9 cellular contexts compared by ENCODE assay signal in the genomic region with DNA sequence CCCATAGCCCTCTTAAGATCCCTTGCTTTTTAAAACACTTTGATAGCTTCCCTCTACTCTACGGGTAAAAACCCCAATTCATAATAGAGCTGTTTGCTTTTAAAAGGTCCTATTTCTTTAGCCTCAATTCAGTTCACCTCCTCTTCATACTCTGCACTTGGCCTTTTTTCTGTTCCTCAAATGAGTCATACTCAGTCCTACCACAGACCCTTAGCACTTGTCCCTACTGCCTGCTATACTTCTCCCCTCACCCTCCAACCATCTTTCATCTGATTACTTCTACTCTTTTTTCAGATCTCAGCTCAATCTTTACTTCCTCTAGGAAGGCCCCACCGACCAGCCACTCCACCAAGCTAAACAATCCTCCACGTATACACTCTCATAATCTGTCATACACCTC. TPM values are rescaled to one million over a fixed set of nuclear protein-coding genes. Genes with fewer than 3 reads are reported as not detected.
DNase-seq lines count a peak whose midpoint lies in the region; ATAC-seq and TF ChIP-seq lines count a peak whose summit lies in the region.
"Had no signal": no experiment of that assay in that cellular context is flagged by ENCODE, and none has a peak within 500 bp of the region (broad histone marks: within the 10 kb centered on the region; RNA-seq: fewer than 3 reads in every experiment).

No MANE protein-coding gene starts in this region.

- H4K8ac ChIP-seq in mesenchymal stem cell (ENCODE audit: low read length) = no peak overlapping the region

- POLR2A ChIA-PET in activated CD8-positive, alpha-beta T cell treated with anti-CD3 and anti-CD28 coated beads for 36 hours (lab: Charles Lee) = interaction anchor here (0.9 to 6.5 kb wide), 4 partner anchors 8 to 42 kb away, joined by 3 to 28 read pairs (median 4); partner anchors contain the start of gene DIAPH1

- H3K14ac ChIP-seq in mesenchymal stem cell (ENCODE audit: low read length in 2 of 2) = no peak overlapping the region

- intact Hi-C loops in activated CD8-positive, alpha-beta T cell treated with anti-CD3 and anti-CD28 coated beads for 36 hours (cut with micrococcal nuclease) = no loop called here
- intact Hi-C loops in activated naive CD4-positive, alpha-beta T cell treated with anti-CD3 and anti-CD28 coated beads for 36 hours (cut with micrococcal nuclease) = no loop called here

- no peak overlapping the region for H2AK5ac ChIP-seq in mesenchymal stem cell (ENCODE audit: low read length, severe bottlenecking)

- H3K9me3 ChIP-seq in mesenchymal stem cell (ENCODE audit: control insufficient read depth, low read length) = no peaks in the 10 kb centered on the region
- H3K9me3 ChIP-seq: gastroesophageal sphincter had no signal

- H3K27me3 Mint-ChIP-seq in activated CD8-positive, alpha-beta T cell treated with anti-CD3 and anti-CD28 coated beads for 36 hours = no peaks in the 10 kb centered on the region
- H3K27me3 Mint-ChIP-seq in activated naive CD4-positive, alpha-beta T cell treated with anti-CD3 and anti-CD28 coated beads for 36 hours (ENCODE audit: low read depth) = no peaks in the 10 kb centered on the region

- H3K9me3 Mint-ChIP-seq in activated CD8-positive, alpha-beta T cell treated with anti-CD3 and anti-CD28 coated beads for 36 hours = no peaks in the 10 kb centered on the region
- H3K9me3 Mint-ChIP-seq in activated naive CD4-positive, alpha-beta T cell treated with anti-CD3 and anti-CD28 coated beads for 36 hours = no peaks in the 10 kb centered on the region

- H3K36me3 Mint-ChIP-seq in activated CD8-positive, alpha-beta T cell treated with anti-CD3 and anti-CD28 coated beads for 36 hours (ENCODE audit: low read depth) = peaks cover 41% of the 10 kb centered on the region
- H3K36me3 Mint-ChIP-seq in activated naive CD4-positive, alpha-beta T cell treated with anti-CD3 and anti-CD28 coated beads for 36 hours (ENCODE audit: low read depth) = peaks cover 6% of the 10 kb centered on the region

- H3K79me1 ChIP-seq in mesenchymal stem cell (replicated peaks; ENCODE audit: low read length, poor library complexity, severe bottlenecking) = peaks cover 34% of the 10 kb centered on the region

- no peak overlapping the region for H3K27ac ChIP-seq in mesenchymal stem cell (ENCODE audit: low read length, poor library complexity, severe bottlenecking)
- H3K27ac ChIP-seq: gastroesophageal sphincter had no signal

- no peak overlapping the region for H2BK12ac ChIP-seq in mesenchymal stem cell (ENCODE audit: low read length in 2 of 2)

- CTCF ChIA-PET in activated CD8-positive, alpha-beta T cell treated with anti-CD3 and anti-CD28 coated beads for 36 hours (lab: Charles Lee) = interaction anchor here (1.0 to 6.4 kb wide), 7 partner anchors 9 to 70 kb away, joined by 3 to 73 read pairs (median 14); partner anchors contain the start of gene DIAPH1
- CTCF ChIA-PET in activated naive CD4-positive, alpha-beta T cell treated with anti-CD3 and anti-CD28 coated beads for 36 hours (lab: Charles Lee) = interaction anchor here (0.6 to 4.3 kb wide), 10 partner anchors 12 to 1141 kb away, joined by 3 to 23 read pairs (median 5); partner anchors contain the start of gene DIAPH1

- H3K4me3 ChIP-seq in GM12864 (ENCODE audit: low read depth, low read length) = no peak overlapping the region; the same call in 1 of the 2 replicates
- no peak overlapping the region for H3K4me3 ChIP-seq in mesenchymal stem cell (ENCODE audit: insufficient read depth in 1 of 2, low read depth in 1 of 2, low read length in 2 of 2)
- H3K4me3 ChIP-seq: gastroesophageal sphincter had no signal

- DNase-seq in GM12864 (ENCODE audit: low read depth) (peak; percentile 71), DMS53 treated with DMSO at 0.1 percent for 48 hours (lab: John Stamatoyannopoulos, UW; ENCODE audit: unreplicated experiment) (no peak), mesenchymal stem cell (no peak)
- no peak for DNase-seq in activated CD8-positive, alpha-beta T cell treated with anti-CD3 and anti-CD28 coated beads for 36 hours
- DNase-seq in stimulated activated CD4-positive, alpha-beta T cell treated with anti-CD3 and anti-CD28 coated beads, Interleukin-12 subunit alpha, Interleukin-12 subunit beta, amount 100 ng/mL, for 4 hours = no peak
- no peak for DNase-seq in activated naive CD4-positive, alpha-beta T cell treated with anti-CD3 and anti-CD28 coated beads for 36 hours

- H3K9ac ChIP-seq in mesenchymal stem cell (ENCODE audit: low read length) = no peak overlapping the region

- no peak overlapping the region for H3K4me2 ChIP-seq in mesenchymal stem cell (ENCODE audit: low read length, poor library complexity, severe bottlenecking)

- WGBS in mesenchymal stem cell = 94% methylated on average over 3 of the region's 3 CpGs

- no peak overlapping the region for H2BK120ac ChIP-seq in mesenchymal stem cell (ENCODE audit: low read depth, low read length)

- no peak overlapping the region for H2BK15ac ChIP-seq in mesenchymal stem cell (ENCODE audit: low read depth, poor library complexity, severe bottlenecking)

- H3K23ac ChIP-seq in mesenchymal stem cell (ENCODE audit: low read length in 2 of 2) = no peak overlapping the region

- H2BK5ac ChIP-seq in mesenchymal stem cell (ENCODE audit: low read depth, low read length, poor library complexity, severe bottlenecking) = no peak overlapping the region

- peaks cover 37% of the 10 kb centered on the region for H3K4me1 Mint-ChIP-seq in activated CD8-positive, alpha-beta T cell treated with anti-CD3 and anti-CD28 coated beads for 36 hours (ENCODE audit: low read depth)
- H3K4me1 Mint-ChIP-seq in activated naive CD4-positive, alpha-beta T cell treated with anti-CD3 and anti-CD28 coated beads for 36 hours (ENCODE audit: low read depth) = peaks cover 38% of the 10 kb centered on the region

- peaks cover 15 to 39% of the 10 kb centered on the region in 2 experiments for H3K36me3 ChIP-seq in mesenchymal stem cell (ENCODE audit: control insufficient read depth in 1 of 2, insufficient read depth in 2 of 2, low read depth in 1 of 2, low read length in 2 of 2)

- ATAC-seq in GM21360 (IDR thresholded peaks at IDR 0.05; ENCODE audit: unreplicated experiment) (peak; percentile 71), HG03342 (IDR thresholded peaks at IDR 0.05; ENCODE audit: unreplicated experiment) (peak; percentile 57)
- ATAC-seq in activated CD8-positive, alpha-beta T cell treated with anti-CD3 and anti-CD28 coated beads for 36 hours = no peak
- ATAC-seq: gastroesophageal sphincter had no signal

- no peak overlapping the region for H3K4ac ChIP-seq in mesenchymal stem cell (ENCODE audit: low read depth in 1 of 2, low read length in 2 of 2)

- no peak for TF ChIP-seq CTCF in GM12864 (IDR thresholded peaks at IDR 0.05; ENCODE audit: low read depth, low read length, missing control alignments)
- no peak for TF ChIP-seq CTCF in activated CD8-positive, alpha-beta T cell treated with anti-CD3 and anti-CD28 coated beads for 36 hours (IDR thresholded peaks at IDR 0.05)

- H3K4me1 ChIP-seq in mesenchymal stem cell (ENCODE audit: control insufficient read depth, insufficient read depth, low read depth, low read length) = peaks cover 25% of the 10 kb centered on the region

- no peak overlapping the region for H4K91ac ChIP-seq in mesenchymal stem cell (ENCODE audit: low read length)

- H3K27me3 ChIP-seq in mesenchymal stem cell (ENCODE audit: control insufficient read depth in 1 of 2, insufficient read depth in 1 of 2, low read length in 2 of 2) = peaks cover 0 to 4% of the 10 kb centered on the region in 2 experiments

- peak overlapping the region; percentile 26 for H3K27ac Mint-ChIP-seq in activated CD8-positive, alpha-beta T cell treated with anti-CD3 and anti-CD28 coated beads for 36 hours
- no peak overlapping the region for H3K27ac Mint-ChIP-seq in activated naive CD4-positive, alpha-beta T cell treated with anti-CD3 and anti-CD28 coated beads for 36 hours

- H2AFZ ChIP-seq in mesenchymal stem cell (ENCODE audit: low read depth, low read length) = no peak overlapping the region

- no peak overlapping the region for H3K18ac ChIP-seq in mesenchymal stem cell (ENCODE audit: low read depth in 1 of 2, low read length in 2 of 2)

- H3K4me3 Mint-ChIP-seq in activated CD8-positive, alpha-beta T cell treated with anti-CD3 and anti-CD28 coated beads for 36 hours = peak overlapping the region; percentile 32
- H3K4me3 Mint-ChIP-seq in activated naive CD4-positive, alpha-beta T cell treated with anti-CD3 and anti-CD28 coated beads for 36 hours = no peak overlapping the region

RNA-seq across cellular contexts. Expression of gene HDAC3, which starts 2.5 kb away (rescaled TPM):
- total RNA-seq in activated CD8-positive, alpha-beta T cell treated with anti-CD3 and anti-CD28 coated beads for 36 hours = 10 to 100 TPM; 94.8 to 98.3 TPM
- total RNA-seq in activated naive CD4-positive, alpha-beta T cell treated with anti-CD3 and anti-CD28 coated beads for 36 hours = 10 to 100 TPM; 52.1 to 55.6 TPM
- 42.8 TPM for polyA plus RNA-seq in mesenchymal stem cell (2013, experiment 1 of 2)
- 42.2 TPM for polyA plus RNA-seq in mesenchymal stem cell (2013, experiment 2 of 2)

RNA-seq across cellular contexts. Expression of gene RELL2, which starts 2.6 kb away (rescaled TPM):
- 10 to 100 TPM; 31.4 to 35.6 TPM for total RNA-seq in activated CD8-positive, alpha-beta T cell treated with anti-CD3 and anti-CD28 coated beads for 36 hours
- 10 to 100 TPM; 20.9 to 21.1 TPM for total RNA-seq in activated naive CD4-positive, alpha-beta T cell treated with anti-CD3 and anti-CD28 coated beads for 36 hours
- polyA plus RNA-seq in mesenchymal stem cell (2013, experiment 1 of 2) = 4.3 TPM
- 4.2 TPM for polyA plus RNA-seq in mesenchymal stem cell (2013, experiment 2 of 2)

RNA-seq across cellular contexts. Expression of gene DIAPH1, which starts 15.4 kb away (rescaled TPM):
- 100 to 1,000 TPM; 209 to 218 TPM for total RNA-seq in activated CD8-positive, alpha-beta T cell treated with anti-CD3 and anti-CD28 coated beads for 36 hours
- total RNA-seq in activated naive CD4-positive, alpha-beta T cell treated with anti-CD3 and anti-CD28 coated beads for 36 hours = 100 to 1,000 TPM; 165 to 169 TPM
- 20.3 TPM for polyA plus RNA-seq in mesenchymal stem cell (2013, experiment 1 of 2)
- polyA plus RNA-seq in mesenchymal stem cell (2013, experiment 2 of 2) = 19.1 TPM

RNA-seq across cellular contexts. Expression of gene FCHSD1, which starts 17.1 kb away (rescaled TPM):
- total RNA-seq in activated CD8-positive, alpha-beta T cell treated with anti-CD3 and anti-CD28 coated beads for 36 hours = 10 to 100 TPM; 30.1 to 31.8 TPM
- 10 to 100 TPM; 28.9 to 29.6 TPM for total RNA-seq in activated naive CD4-positive, alpha-beta T cell treated with anti-CD3 and anti-CD28 coated beads for 36 hours
- 17.4 TPM for polyA plus RNA-seq in mesenchymal stem cell (2013, experiment 1 of 2)
- polyA plus RNA-seq in mesenchymal stem cell (2013, experiment 2 of 2) = 17.0 TPM

RNA-seq across cellular contexts. Expression of gene ARAP3, which starts 47.9 kb away (rescaled TPM):
- 1 to 10 TPM; 5.9 to 7.2 TPM for total RNA-seq in activated CD8-positive, alpha-beta T cell treated with anti-CD3 and anti-CD28 coated beads for 36 hours
- total RNA-seq in activated naive CD4-positive, alpha-beta T cell treated with anti-CD3 and anti-CD28 coated beads for 36 hours = 1 to 10 TPM; 1.2 to 2.2 TPM
- polyA plus RNA-seq in mesenchymal stem cell (2013, experiment 1 of 2) = 6.8 TPM
- 6.3 TPM for polyA plus RNA-seq in mesenchymal stem cell (2013, experiment 2 of 2)
